19 cellular contexts compared by ENCODE assay signal in genomic region chr4:168200685-168201084, GRCh38.
A peak's percentile ranks its signal among the peaks of the same experiment; 100 is the strongest.
DNase-seq lines count a peak whose midpoint lies in the region; ATAC-seq and TF ChIP-seq lines count a peak whose summit lies in the region.
"Had no signal": no experiment of that assay in that cellular context is flagged by ENCODE, and none has a peak within 500 bp of the region (broad histone marks: within the 10 kb centered on the region; RNA-seq: fewer than 3 reads in every experiment).

No MANE protein-coding gene starts in this region.

- WGBS in smooth muscle cell (ENCODE audit: low lambda C conversion rate), result 87% methylated on average over 3 of the region's 3 CpGs

- no peaks in the 10 kb centered on the region for H3F3A ChIP-seq in smooth muscle cell (ENCODE audit: low read depth)

- no peaks in the 10 kb centered on the region for H3K36me3 ChIP-seq in brain microvascular endothelial cell (replicated peaks)
- H3K36me3 ChIP-seq in left lung, result peaks cover 0 to 3% of the 10 kb centered on the region in 2 donors
- no peaks in the 10 kb centered on the region for H3K36me3 ChIP-seq in smooth muscle cell (ENCODE audit: low read depth)
- H3K36me3 ChIP-seq: prostate gland, tibial artery had no signal

- H4K20me1 ChIP-seq in smooth muscle cell (ENCODE audit: low read depth), result no peaks in the 10 kb centered on the region

- TF ChIP-seq CTCF in brain microvascular endothelial cell (IDR thresholded peaks at IDR 0.05; ENCODE audit: low read depth, low read length, missing control alignments), result no peak
- TF ChIP-seq CTCF in left lung (IDR thresholded peaks at IDR 0.05), result no peak
- TF ChIP-seq CTCF in smooth muscle cell (IDR thresholded peaks at IDR 0.05; ENCODE audit: borderline replicate concordance, insufficient read depth, poor library complexity, severe bottlenecking), result no peak

- in situ Hi-C loops in brain microvascular endothelial cell (cut with HindIII; ENCODE audit: low pct_ligation_motif_present, low sequenced_read_pairs), result no loop called here

- H3K4me1 ChIP-seq in left lung, result no peaks in the 10 kb centered on the region
- H3K4me1 ChIP-seq in smooth muscle cell (ENCODE audit: low read depth), result no peaks in the 10 kb centered on the region
- H3K4me1 ChIP-seq: prostate gland, tibial artery had no signal

- ATAC-seq in GM18868 (IDR thresholded peaks at IDR 0.05; ENCODE audit: unreplicated experiment), result peak; percentile 68
- ATAC-seq in left lung, result peak; percentile 50
- no peak for ATAC-seq in HG03571 (IDR thresholded peaks at IDR 0.05; ENCODE audit: unreplicated experiment)

- no peaks in the 10 kb centered on the region for H3K27me3 ChIP-seq in brain microvascular endothelial cell (replicated peaks)
- no peaks in the 10 kb centered on the region for H3K27me3 ChIP-seq in left lung
- H3K27me3 ChIP-seq in smooth muscle cell (ENCODE audit: low read depth), result no peaks in the 10 kb centered on the region
- H3K27me3 ChIP-seq: tibial artery had no signal

- H3K79me2 ChIP-seq in smooth muscle cell (ENCODE audit: low read depth), result no peaks in the 10 kb centered on the region

- H2AFZ ChIP-seq in smooth muscle cell (ENCODE audit: low read depth), result no peak overlapping the region

- DNase-seq in LoVo (ENCODE audit: low spot score) (peak; percentile 9), brain microvascular endothelial cell (peak; percentile 18), left lung (no peak), A172 (ENCODE audit: low spot score) (no peak), smooth muscle cell (lab: John Stamatoyannopoulos, UW; ENCODE audit: unreplicated experiment) (no peak)
- DNase-seq: activated naive CD4-positive, alpha-beta T cell treated with anti-CD3 and anti-CD28 coated beads, Interleukin-2, amount 50 U/mL, for 16 hours; activated T-cell treated with anti-CD3 and anti-CD28 coated beads, Interleukin-2, amount 50 U/mL, for 48 hours; anterior cingulate cortex; CD8-positive, alpha-beta memory T cell; effector CD4-positive, alpha-beta T cell; MM.1S; NCI-H146; stimulated activated naive CD4-positive, alpha-beta T cell treated with Interleukin-2 at 50 U/mL for 16 hours; T-helper 9 cell; tibial artery had no signal

- H3K9me3 ChIP-seq in left lung (peaks cover 0 to 31% of the 10 kb centered on the region in 2 donors), smooth muscle cell (replicated peaks; ENCODE audit: low read depth) (peaks cover 3% of the 10 kb centered on the region)
- H3K9me3 ChIP-seq: prostate gland had no signal

- no peak overlapping the region for H3K4me2 ChIP-seq in smooth muscle cell

- intact Hi-C loops in left lung (cut with DNase I), result no loop called here

- H3K9ac ChIP-seq in smooth muscle cell (ENCODE audit: low read depth), result no peak overlapping the region

- H3K4me3 ChIP-seq in brain microvascular endothelial cell (ENCODE audit: low read depth, low read length) (no peak overlapping the region), left lung (no peak overlapping the region), smooth muscle cell (no peak overlapping the region)
- H3K4me3 ChIP-seq: prostate gland, SK-N-MC, tibial artery had no signal

- H3K27ac ChIP-seq in brain microvascular endothelial cell (no peak overlapping the region), left lung (no peak overlapping the region), smooth muscle cell (ENCODE audit: low read depth) (no peak overlapping the region)
- H3K27ac ChIP-seq: prostate gland, SK-N-MC, tibial artery had no signal

Comparison
In these comparisons a context has a peak if more than half of its experiments do, and no peak if none do; other contexts are left out.
1. DNase-seq: peak in LoVo (single experiment) and brain microvascular endothelial cell (single experiment); none in left lung (0 of 2), A172 (single experiment) and smooth muscle cell (single experiment).